Comparison of ENCODE assay signal across 22 cellular contexts in genomic region chr11:70419307-70420007, GRCh38.
"Had no signal": no experiment of that assay in that cellular context is flagged by ENCODE, and none has a peak within 500 bp of the region (broad histone marks: within the 10 kb centered on the region; RNA-seq: fewer than 3 reads in every experiment).

No MANE protein-coding gene starts in this region.

- H3K4me2 ChIP-seq: KMS-11 had no signal

- H3K4me1 Mint-ChIP-seq: activated B cell treated with CpG ODN at 0.5 μM for 24 hours; activated naive CD4-positive, alpha-beta T cell treated with anti-CD3 and anti-CD28 coated beads, Interleukin-2, amount 50 U/mL, for 24 hours had no signal

- H3K27ac Mint-ChIP-seq: activated B cell treated with CpG ODN at 0.5 μM for 24 hours; activated CD4-positive, alpha-beta T cell treated with anti-CD3 and anti-CD28 coated beads, Interleukin-2, amount 10 ng/mL, durations not matched to agents 24 days and 14 days; activated CD8-positive, alpha-beta memory T cell treated with anti-CD3 and anti-CD28 coated beads, Interleukin-2, amount 10 ng/mL, durations not matched to agents 7 days and 5 days; activated naive CD4-positive, alpha-beta T cell treated with anti-CD3 and anti-CD28 coated beads, Interleukin-2, amount 50 U/mL, for 24 hours; activated T-cell treated with anti-CD3 and anti-CD28 coated beads, Interleukin-2, amount 50 U/mL, for 24 hours; activated T-helper 1 cell treated with anti-CD3 and anti-CD28 coated beads, Interleukin-12 subunit alpha, Interleukin-12 subunit beta, Interleukin-2, Interleukin-4 antibody, amounts not matched to agents 30 ng/mL and 10 ng/mL and 1 ng/mL, durations not matched to agents 14 hours and 24 hours and 36 hours; T-helper 1 cell treated with Interleukin-12 subunit alpha and Interleukin-12 subunit beta and Interleukin-4 antibody, amounts not matched to agents 30 μg/mL and 1 μg/mL, for 36 hours had no signal

- H3K4me3 Mint-ChIP-seq: activated B cell treated with CpG ODN at 0.5 μM for 24 hours; activated CD4-positive, alpha-beta T cell treated with anti-CD3 and anti-CD28 coated beads, Interleukin-2, amount 10 ng/mL, durations not matched to agents 24 days and 14 days; activated CD8-positive, alpha-beta memory T cell treated with anti-CD3 and anti-CD28 coated beads, Interleukin-2, amount 10 ng/mL, durations not matched to agents 7 days and 5 days; activated naive CD4-positive, alpha-beta T cell treated with anti-CD3 and anti-CD28 coated beads, Interleukin-2, amount 50 U/mL, for 24 hours; activated T-cell treated with anti-CD3 and anti-CD28 coated beads, Interleukin-2, amount 50 U/mL, for 24 hours; activated T-helper 1 cell treated with anti-CD3 and anti-CD28 coated beads, Interleukin-12 subunit alpha, Interleukin-12 subunit beta, Interleukin-2, Interleukin-4 antibody, amounts not matched to agents 30 ng/mL and 10 ng/mL and 1 ng/mL, durations not matched to agents 14 hours and 24 hours and 36 hours; T-helper 1 cell treated with Interleukin-12 subunit alpha and Interleukin-12 subunit beta and Interleukin-4 antibody, amounts not matched to agents 30 μg/mL and 1 μg/mL, for 36 hours had no signal

- H3K27me3 Mint-ChIP-seq: activated naive CD4-positive, alpha-beta T cell treated with anti-CD3 and anti-CD28 coated beads, Interleukin-2, amount 50 U/mL, for 24 hours had no signal

- H3K36me3 Mint-ChIP-seq: activated CD8-positive, alpha-beta memory T cell treated with anti-CD3 and anti-CD28 coated beads, Interleukin-2, amount 10 ng/mL, durations not matched to agents 7 days and 5 days had no signal

- DNase-seq: activated B cell treated with CpG ODN at 0.5 μM for 24 hours; activated CD4-positive, alpha-beta T cell treated with anti-CD3 and anti-CD28 coated beads for 1 hour; activated CD4-positive, alpha-beta T cell treated with anti-CD3 and anti-CD28 coated beads, Interleukin-2, amount 10 ng/mL, durations not matched to agents 24 days and 14 days; activated CD4-positive, alpha-beta T cell treated with anti-CD3 and anti-CD28 coated beads, Interleukin-2, amount 50 U/mL, for 48 hours; activated CD8-positive, alpha-beta memory T cell treated with anti-CD3 and anti-CD28 coated beads, Interleukin-2, amount 10 ng/mL, durations not matched to agents 7 days and 5 days; activated effector memory CD4-positive, alpha-beta T cell treated with Interleukin-2 at 50 U/mL for 16 hours; activated naive CD4-positive, alpha-beta T cell; activated T-cell treated with anti-CD3 and anti-CD28 coated beads, Interleukin-2, amount 50 U/mL, for 24 hours; aorta; body of pancreas; MG63; NCI-H1105; NCI-H1436 treated with DMSO at 0.1 percent for 48 hours; NCI-H187; NCI-H2081; NCI-H524; SHP77 treated with DMSO at 0.1 percent for 48 hours had no signal

- H3K9me3 Mint-ChIP-seq: activated B cell treated with CpG ODN at 0.5 μM for 24 hours; activated CD4-positive, alpha-beta T cell treated with anti-CD3 and anti-CD28 coated beads, Interleukin-2, amount 10 ng/mL, durations not matched to agents 24 days and 14 days; activated naive CD4-positive, alpha-beta T cell treated with anti-CD3 and anti-CD28 coated beads, Interleukin-2, amount 50 U/mL, for 24 hours; activated T-cell treated with anti-CD3 and anti-CD28 coated beads, Interleukin-2, amount 50 U/mL, for 24 hours; activated T-helper 1 cell treated with anti-CD3 and anti-CD28 coated beads, Interleukin-12 subunit alpha, Interleukin-12 subunit beta, Interleukin-2, Interleukin-4 antibody, amounts not matched to agents 30 ng/mL and 10 ng/mL and 1 ng/mL, durations not matched to agents 14 hours and 24 hours and 36 hours; T-helper 1 cell treated with Interleukin-12 subunit alpha and Interleukin-12 subunit beta and Interleukin-4 antibody, amounts not matched to agents 30 μg/mL and 1 μg/mL, for 36 hours had no signal

- H3K9ac ChIP-seq: KMS-11 had no signal

- H3K4me3 ChIP-seq: body of pancreas, cardiac muscle cell, MG63 had no signal

- ATAC-seq: activated CD8-positive, alpha-beta memory T cell treated with anti-CD3 and anti-CD28 coated beads, Interleukin-2, amount 10 ng/mL, durations not matched to agents 7 days and 5 days; body of pancreas had no signal

- H3K27me3 ChIP-seq: body of pancreas, cardiac muscle cell, MG63 had no signal

- H3K4me1 ChIP-seq: body of pancreas had no signal

- H3K27ac ChIP-seq: body of pancreas, cardiac muscle cell, KMS-11 had no signal

- H3K9me3 ChIP-seq: body of pancreas, MG63 had no signal
